9 cellular contexts compared by ENCODE assay signal in the genomic region with DNA sequence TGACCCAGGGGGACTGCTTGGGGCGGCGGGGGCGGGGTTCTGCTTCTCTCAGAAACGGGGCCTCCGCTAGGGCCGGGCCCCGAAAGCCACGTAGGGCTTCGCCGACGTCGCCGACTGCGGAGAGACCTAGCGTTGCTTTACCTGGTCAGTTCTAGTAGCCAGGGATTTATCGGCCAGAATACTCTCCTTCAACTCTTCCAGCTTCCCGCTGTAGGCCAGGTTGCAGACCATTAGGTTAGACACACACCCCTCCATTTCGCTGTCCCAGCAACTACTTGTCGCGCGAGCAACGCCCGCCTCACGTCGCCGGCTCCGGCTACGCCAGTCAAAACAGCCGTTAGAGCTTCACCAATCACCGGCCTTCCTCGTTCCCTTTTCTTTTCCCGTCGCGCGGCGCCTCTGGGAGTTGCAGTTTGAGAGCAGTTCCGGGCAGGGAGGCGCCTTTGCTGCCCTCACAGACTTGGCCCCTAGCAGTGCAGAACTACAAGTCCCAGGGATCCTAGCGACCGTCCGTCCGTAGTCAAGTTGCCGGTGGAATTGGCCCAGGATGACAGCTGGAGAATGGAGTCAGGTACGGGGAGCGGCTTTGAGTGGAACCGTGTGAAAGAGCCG. TPM values are rescaled to one million over a fixed set of nuclear protein-coding genes. Genes with fewer than 3 reads are reported as not detected.
DNase-seq lines count a peak whose midpoint lies in the region; ATAC-seq lines count a peak whose summit lies in the region.
"Had no signal": no experiment of that assay in that cellular context is flagged by ENCODE, and none has a peak within 500 bp of the region (broad histone marks: within the 10 kb centered on the region; RNA-seq: fewer than 3 reads in every experiment).

A gene with protein sequence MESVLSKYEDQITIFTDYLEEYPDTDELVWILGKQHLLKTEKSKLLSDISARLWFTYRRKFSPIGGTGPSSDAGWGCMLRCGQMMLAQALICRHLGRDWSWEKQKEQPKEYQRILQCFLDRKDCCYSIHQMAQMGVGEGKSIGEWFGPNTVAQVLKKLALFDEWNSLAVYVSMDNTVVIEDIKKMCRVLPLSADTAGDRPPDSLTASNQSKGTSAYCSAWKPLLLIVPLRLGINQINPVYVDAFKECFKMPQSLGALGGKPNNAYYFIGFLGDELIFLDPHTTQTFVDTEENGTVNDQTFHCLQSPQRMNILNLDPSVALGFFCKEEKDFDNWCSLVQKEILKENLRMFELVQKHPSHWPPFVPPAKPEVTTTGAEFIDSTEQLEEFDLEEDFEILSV (plus strand): TSS at position 513 of the 612 bp plus-strand sequence. CDS start 49 bp downstream, at position 562.
A gene with protein sequence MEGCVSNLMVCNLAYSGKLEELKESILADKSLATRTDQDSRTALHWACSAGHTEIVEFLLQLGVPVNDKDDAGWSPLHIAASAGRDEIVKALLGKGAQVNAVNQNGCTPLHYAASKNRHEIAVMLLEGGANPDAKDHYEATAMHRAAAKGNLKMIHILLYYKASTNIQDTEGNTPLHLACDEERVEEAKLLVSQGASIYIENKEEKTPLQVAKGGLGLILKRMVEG (minus strand): TSS at position 277 of the 612 bp plus-strand sequence. CDS start 22 bp downstream, at position 255.

- no peaks in the 10 kb centered on the region for H3K27me3 Mint-ChIP-seq in activated CD4-positive, alpha-beta T cell treated with anti-CD3 and anti-CD28 coated beads, Interleukin-2, amount 10 ng/mL, durations not matched to agents 24 days and 14 days
- H3K27me3 Mint-ChIP-seq: stimulated activated naive CD8-positive, alpha-beta T cell treated with anti-CD3 and anti-CD28 coated beads, Interleukin-15, Interleukin-2, amounts not matched to agents 100 ng/mL and 50 ng/mL, for 24 hours had no signal

- DNase-seq in CD1c-positive myeloid dendritic cell (ENCODE audit: extremely low spot score) (peak; percentile 95), NCI-H69 (lab: John Stamatoyannopoulos, UW) (peak; percentile 97), dedifferentiated amniotic fluid mesenchymal stem cell (ENCODE audit: extremely low spot score) (peak; percentile 96), left lobe of liver (ENCODE audit: low spot score) (peak; percentile 94)
- DNase-seq in activated CD4-positive, alpha-beta T cell treated with anti-CD3 and anti-CD28 coated beads, Interleukin-2, amount 10 ng/mL, durations not matched to agents 24 days and 14 days = peak; percentile 96
- peak; percentile 84 to 86 for DNase-seq in stimulated activated CD4-positive, alpha-beta T cell treated with anti-CD3 and anti-CD28 coated beads, Interleukin-2, amount 100 ng/mL, for 24 hours

- peaks cover 6% of the 10 kb centered on the region for H3K4me1 Mint-ChIP-seq in activated CD4-positive, alpha-beta T cell treated with anti-CD3 and anti-CD28 coated beads, Interleukin-2, amount 10 ng/mL, durations not matched to agents 24 days and 14 days

- no peak within 1 kb of the TSS for H3K4me3 Mint-ChIP-seq in activated CD4-positive, alpha-beta T cell treated with anti-CD3 and anti-CD28 coated beads, Interleukin-2, amount 10 ng/mL, durations not matched to agents 24 days and 14 days
- H3K4me3 Mint-ChIP-seq: stimulated activated naive CD8-positive, alpha-beta T cell treated with anti-CD3 and anti-CD28 coated beads, Interleukin-15, Interleukin-2, amounts not matched to agents 100 ng/mL and 50 ng/mL, for 24 hours had no signal

- no peaks in the 10 kb centered on the region for H3K9me3 Mint-ChIP-seq in activated CD4-positive, alpha-beta T cell treated with anti-CD3 and anti-CD28 coated beads, Interleukin-2, amount 10 ng/mL, durations not matched to agents 24 days and 14 days
- H3K9me3 Mint-ChIP-seq: stimulated activated naive CD8-positive, alpha-beta T cell treated with anti-CD3 and anti-CD28 coated beads, Interleukin-15, Interleukin-2, amounts not matched to agents 100 ng/mL and 50 ng/mL, for 24 hours had no signal

- H3K36me3 Mint-ChIP-seq in activated CD4-positive, alpha-beta T cell treated with anti-CD3 and anti-CD28 coated beads, Interleukin-2, amount 10 ng/mL, durations not matched to agents 24 days and 14 days (ENCODE audit: low read depth) = peaks cover 8% of the 10 kb centered on the region

- peak; percentile 97 for ATAC-seq in GM19397 (IDR thresholded peaks at IDR 0.05; ENCODE audit: unreplicated experiment)
- ATAC-seq in HG03558 (IDR thresholded peaks at IDR 0.05; ENCODE audit: extremely low read depth, unreplicated experiment) = peak; percentile 93
- peak; percentile 97 for ATAC-seq in left lobe of liver

- H3K27ac Mint-ChIP-seq in activated CD4-positive, alpha-beta T cell treated with anti-CD3 and anti-CD28 coated beads, Interleukin-2, amount 10 ng/mL, durations not matched to agents 24 days and 14 days = no peak within 1 kb of the TSS
- H3K27ac Mint-ChIP-seq: stimulated activated naive CD8-positive, alpha-beta T cell treated with anti-CD3 and anti-CD28 coated beads, Interleukin-15, Interleukin-2, amounts not matched to agents 100 ng/mL and 50 ng/mL, for 24 hours had no signal

- intact Hi-C loops in activated CD4-positive, alpha-beta T cell treated with anti-CD3 and anti-CD28 coated beads, Interleukin-2, amount 10 ng/mL, durations not matched to agents 24 days and 14 days (cut with micrococcal nuclease) = loop anchor here (1.0 to 5.0 kb wide), 2 partner anchors 973 to 1446 kb away; a partner anchor contains a TSS

RNA-seq across cellular contexts. Expression of the first gene that starts in this region (rescaled TPM):
- total RNA-seq in activated CD4-positive, alpha-beta T cell treated with anti-CD3 and anti-CD28 coated beads, Interleukin-2, amount 10 ng/mL, durations not matched to agents 24 days and 14 days = 7.8 and 9.4 TPM in 2 replicates
- 12.1 TPM for total RNA-seq in left lobe of liver

RNA-seq across cellular contexts. Expression of the second gene that starts in this region (rescaled TPM):
- 45.2 and 54.8 TPM in 2 replicates for total RNA-seq in activated CD4-positive, alpha-beta T cell treated with anti-CD3 and anti-CD28 coated beads, Interleukin-2, amount 10 ng/mL, durations not matched to agents 24 days and 14 days
- total RNA-seq in left lobe of liver = 12.2 TPM

Comparison
In these comparisons a context has a peak if more than half of its experiments do, and no peak if none do; other contexts are left out.
1. Peak in every context shown above with its lines: DNase-seq and ATAC-seq.